3 cellular contexts compared by ENCODE assay signal in the genomic region with DNA sequence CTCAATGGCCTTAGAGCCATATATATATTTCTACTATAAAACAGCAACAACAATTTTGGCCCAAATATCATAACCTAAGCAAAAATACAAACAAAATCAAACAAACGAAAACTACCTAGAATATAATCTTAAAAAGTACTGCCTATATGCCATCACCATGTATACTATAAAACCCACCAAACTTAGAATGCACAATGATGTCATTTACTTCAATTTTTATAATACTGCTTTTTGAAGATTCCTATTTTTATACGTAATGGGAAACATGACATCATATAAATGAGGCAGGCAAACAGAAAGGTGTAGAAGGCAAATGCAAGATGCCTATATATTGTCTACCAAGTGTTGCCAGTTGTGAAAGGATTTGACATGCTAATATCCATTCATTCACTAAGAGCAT.
TF ChIP-seq lines count a peak whose summit lies in the region.

No MANE protein-coding gene starts in this region.

TF ChIP-seq in HepG2, 621 proteins besides CTCF, POLR2A, EP300 and RAD21:
- TF ChIP-seq ZNF766 (CRISPR knock-in tag; IDR thresholded peaks at IDR 0.05; ENCODE audit: borderline replicate concordance) (no peak), ZNF282 (IDR thresholded peaks at IDR 0.05; ENCODE audit: partially characterized antibody) (no peak), ATF7 (IDR thresholded peaks at IDR 0.05) (peak; percentile 86), ATF7 (CRISPR knock-in tag; IDR thresholded peaks at IDR 0.05) (no peak), ZNF879 (CRISPR knock-in tag; IDR thresholded peaks at IDR 0.05) (no peak)

TF ChIP-seq in IMR-90, 13 proteins besides CTCF, POLR2A, EP300 and RAD21:
- no peak for TF ChIP-seq CEBPB (IDR thresholded peaks at IDR 0.05; ENCODE audit: low read depth, low read length)
- no peak for TF ChIP-seq FOS (IDR thresholded peaks at IDR 0.05; ENCODE audit: low read depth, low read length)
- TF ChIP-seq, protein P1, sequence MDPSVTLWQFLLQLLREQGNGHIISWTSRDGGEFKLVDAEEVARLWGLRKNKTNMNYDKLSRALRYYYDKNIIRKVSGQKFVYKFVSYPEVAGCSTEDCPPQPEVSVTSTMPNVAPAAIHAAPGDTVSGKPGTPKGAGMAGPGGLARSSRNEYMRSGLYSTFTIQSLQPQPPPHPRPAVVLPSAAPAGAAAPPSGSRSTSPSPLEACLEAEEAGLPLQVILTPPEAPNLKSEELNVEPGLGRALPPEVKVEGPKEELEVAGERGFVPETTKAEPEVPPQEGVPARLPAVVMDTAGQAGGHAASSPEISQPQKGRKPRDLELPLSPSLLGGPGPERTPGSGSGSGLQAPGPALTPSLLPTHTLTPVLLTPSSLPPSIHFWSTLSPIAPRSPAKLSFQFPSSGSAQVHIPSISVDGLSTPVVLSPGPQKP (IDR thresholded peaks at IDR 0.05; ENCODE audit: borderline replicate concordance, low read depth, low read length), result no peak
- TF ChIP-seq MXI1 (IDR thresholded peaks at IDR 0.05; ENCODE audit: borderline replicate concordance, low read depth, low read length), result no peak
- TF ChIP-seq RCOR1 (IDR thresholded peaks at IDR 0.05; ENCODE audit: insufficient replicate concordance, low read length), result no peak
- TF ChIP-seq MAZ (IDR thresholded peaks at IDR 0.05; ENCODE audit: borderline replicate concordance, low read depth, low read length), result no peak
- TF ChIP-seq, protein P2, sequence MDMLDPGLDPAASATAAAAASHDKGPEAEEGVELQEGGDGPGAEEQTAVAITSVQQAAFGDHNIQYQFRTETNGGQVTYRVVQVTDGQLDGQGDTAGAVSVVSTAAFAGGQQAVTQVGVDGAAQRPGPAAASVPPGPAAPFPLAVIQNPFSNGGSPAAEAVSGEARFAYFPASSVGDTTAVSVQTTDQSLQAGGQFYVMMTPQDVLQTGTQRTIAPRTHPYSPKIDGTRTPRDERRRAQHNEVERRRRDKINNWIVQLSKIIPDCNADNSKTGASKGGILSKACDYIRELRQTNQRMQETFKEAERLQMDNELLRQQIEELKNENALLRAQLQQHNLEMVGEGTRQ (IDR thresholded peaks at IDR 0.05; ENCODE audit: low read depth, low read length), result no peak
- TF ChIP-seq SMC3 (IDR thresholded peaks at IDR 0.05; ENCODE audit: low read depth, low read length), result no peak
- no peak for TF ChIP-seq MAFK (IDR thresholded peaks at IDR 0.05; ENCODE audit: low read depth, low read length)
- no peak for TF ChIP-seq CHD1 (IDR thresholded peaks at IDR 0.05; ENCODE audit: low read depth, low read length)

TF ChIP-seq in HEK293T, 16 proteins besides CTCF, POLR2A, EP300 and RAD21:
- no peak for TF ChIP-seq FOXM1 (IDR thresholded peaks at IDR 0.05; ENCODE audit: borderline replicate concordance)
- TF ChIP-seq FOXK2 (IDR thresholded peaks at IDR 0.05), result no peak
- TF ChIP-seq LEF1 (IDR thresholded peaks at IDR 0.05; ENCODE audit: borderline replicate concordance), result no peak
- no peak for TF ChIP-seq ZNF384 (IDR thresholded peaks at IDR 0.05)
- no peak for TF ChIP-seq TARDBP (IDR thresholded peaks at IDR 0.05)
- no peak for TF ChIP-seq HDGF (IDR thresholded peaks at IDR 0.05; ENCODE audit: borderline replicate concordance)
- TF ChIP-seq ELF4 (IDR thresholded peaks at IDR 0.05), result no peak
- TF ChIP-seq CTBP1 (IDR thresholded peaks at IDR 0.05; ENCODE audit: borderline replicate concordance), result no peak
- no peak for TF ChIP-seq ARNT (IDR thresholded peaks at IDR 0.05)
- no peak for TF ChIP-seq FOXA1 (IDR thresholded peaks at IDR 0.05)
- TF ChIP-seq NFRKB (IDR thresholded peaks at IDR 0.05), result no peak
- no peak for TF ChIP-seq SP1 (IDR thresholded peaks at IDR 0.05)
- no peak for TF ChIP-seq L3MBTL2 (conservative IDR thresholded peaks at IDR 0.05)
- TF ChIP-seq, protein P3, sequence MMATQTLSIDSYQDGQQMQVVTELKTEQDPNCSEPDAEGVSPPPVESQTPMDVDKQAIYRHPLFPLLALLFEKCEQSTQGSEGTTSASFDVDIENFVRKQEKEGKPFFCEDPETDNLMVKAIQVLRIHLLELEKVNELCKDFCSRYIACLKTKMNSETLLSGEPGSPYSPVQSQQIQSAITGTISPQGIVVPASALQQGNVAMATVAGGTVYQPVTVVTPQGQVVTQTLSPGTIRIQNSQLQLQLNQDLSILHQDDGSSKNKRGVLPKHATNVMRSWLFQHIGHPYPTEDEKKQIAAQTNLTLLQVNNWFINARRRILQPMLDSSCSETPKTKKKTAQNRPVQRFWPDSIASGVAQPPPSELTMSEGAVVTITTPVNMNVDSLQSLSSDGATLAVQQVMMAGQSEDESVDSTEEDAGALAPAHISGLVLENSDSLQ (IDR thresholded peaks at IDR 0.05), result no peak
- no peak for TF ChIP-seq SUZ12 (IDR thresholded peaks at IDR 0.05)
- TF ChIP-seq BHLHE40 (IDR thresholded peaks at IDR 0.05; ENCODE audit: borderline replicate concordance), result no peak
